ENCODE assay signal across 24 cellular contexts in the genomic region with DNA sequence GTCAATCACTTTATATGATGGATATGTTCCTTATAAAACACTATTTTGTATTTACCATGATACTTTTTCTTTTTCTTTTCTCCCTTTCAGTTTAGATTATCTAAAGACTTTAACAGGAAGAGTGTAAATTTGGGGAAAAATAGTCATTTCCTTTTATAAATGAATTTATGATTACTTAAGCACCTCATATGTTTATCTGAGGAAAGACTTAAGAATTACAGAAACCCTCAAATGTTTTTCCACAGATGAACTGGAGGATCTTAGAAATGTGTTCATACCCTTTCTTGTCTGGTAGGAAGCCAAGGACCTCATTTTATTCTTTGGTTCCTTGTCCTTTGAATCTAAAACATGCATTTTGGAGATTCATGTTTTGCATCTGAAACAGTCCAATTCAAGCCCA. TPM values are rescaled to one million over a fixed set of nuclear protein-coding genes. Genes with fewer than 3 reads are reported as not detected.
A peak's percentile ranks its signal among the peaks of the same experiment; 100 is the strongest.
DNase-seq lines count a peak whose midpoint lies in the region; ATAC-seq, FAIRE-seq and TF ChIP-seq lines count a peak whose summit lies in the region.
"Had no signal": no experiment of that assay in that cellular context is flagged by ENCODE, and none has a peak within 500 bp of the region (broad histone marks: within the 10 kb centered on the region; RNA-seq: fewer than 3 reads in every experiment).

No MANE protein-coding gene starts in this region.

- H3K9me3 ChIP-seq in left ventricle myocardium inferior (replicated peaks) (no peaks in the 10 kb centered on the region), kidney (ENCODE audit: control insufficient read depth in 1 of 2, low read length in 2 of 2) (no peaks in the 10 kb centered on the region)
- H3K9me3 ChIP-seq: BE2C, MG63, SJSA1 had no signal

- intact Hi-C loops in left ventricle myocardium inferior (cut with micrococcal nuclease) = no loop called here
- intact Hi-C loops in Right ventricle myocardium inferior (cut with DNase I) = loop anchor here (10.0 kb wide), 1 partner anchor 47 kb away; no protein-coding TSS in a partner anchor
- intact Hi-C loops in kidney (cut with DNase I) = no loop called here

- H3K27ac ChIP-seq in left ventricle myocardium inferior (replicated peaks) (peak overlapping the region; percentile 84), kidney (ENCODE audit: low read depth in 2 of 2, low read length in 2 of 2) (no peak overlapping the region)
- H3K27ac ChIP-seq: 22Rv1, PC-9 had no signal

- H3K9ac ChIP-seq in kidney (ENCODE audit: low read length in 2 of 2) = no peak overlapping the region

- H3K4me1 ChIP-seq in left ventricle myocardium inferior = peaks cover 96% of the 10 kb centered on the region
- H3K4me1 ChIP-seq in kidney (ENCODE audit: control insufficient read depth in 1 of 2, insufficient read depth in 1 of 2, low read depth in 1 of 2, low read length in 2 of 2) = peaks cover 0 to 2% of the 10 kb centered on the region in 2 donors
- H3K4me1 ChIP-seq: BE2C had no signal

- FAIRE-seq in kidney (lab: Jason Lieb, UNC) = peak; percentile 58
- FAIRE-seq: GM18507, H54, HepG2, K562 had no signal

- no peak for DNase-seq in left ventricle myocardium inferior
- no peak for DNase-seq in Right ventricle myocardium inferior (ENCODE audit: missing footprints)
- DNase-seq in dermis blood vessel endothelial cell = peak; percentile 63
- DNase-seq in kidney = no peak
- no peak for DNase-seq in DMS153 treated with DMSO at 0.1 percent for 48 hours (lab: John Stamatoyannopoulos, UW; ENCODE audit: unreplicated experiment)
- no peak for DNase-seq in HPDE6-E6E7 (ENCODE audit: extremely low spot score)
- DNase-seq in UCSD-AML1 (lab: John Stamatoyannopoulos, UW; ENCODE audit: unreplicated experiment) = no peak
- DNase-seq in kidney glomerular epithelial cell (lab: John Stamatoyannopoulos, UW) = no peak
- DNase-seq: ACHN, BE2C, Calu3, DMS153, MG63, NCI-H2029, NCI-H2227 treated with DMSO at 0.1 percent for 48 hours, NCI-H526 treated with DMSO at 0.1 percent for 48 hours, PC-9, Right ventricle myocardium superior had no signal

- H3K36me3 ChIP-seq in left ventricle myocardium inferior (peaks cover 16% of the 10 kb centered on the region), kidney (ENCODE audit: control insufficient read depth in 1 of 2, insufficient read depth in 2 of 2, low read length in 2 of 2) (no peaks in the 10 kb centered on the region)
- H3K36me3 ChIP-seq: BE2C, MG63, SJSA1 had no signal

- no peak for ATAC-seq in Right ventricle myocardium inferior
- ATAC-seq: HepG2, K562 had no signal

- H3K27me3 ChIP-seq in left ventricle myocardium inferior (ENCODE audit: low read depth) = no peaks in the 10 kb centered on the region
- H3K27me3 ChIP-seq: BE2C, MG63, SJSA1 had no signal

- TF ChIP-seq CTCF in left ventricle myocardium inferior (IDR thresholded peaks at IDR 0.05; ENCODE audit: borderline replicate concordance) (no peak), kidney (IDR thresholded peaks at IDR 0.05; ENCODE audit: borderline replicate concordance, extremely low read depth, insufficient read depth) (no peak)

- H3K4me3 ChIP-seq in left ventricle myocardium inferior (no peak overlapping the region), kidney (ENCODE audit: low read length in 2 of 2) (no peak overlapping the region)
- H3K4me3 ChIP-seq: K562, MG63, PC-9, SJSA1 had no signal

RNA-seq across cellular contexts. Expression of gene MAPRE2, which starts 36.7 kb away (rescaled TPM):
- total RNA-seq in left ventricle myocardium inferior (120 TPM), Right ventricle myocardium inferior (112 TPM), dermis blood vessel endothelial cell (29.8 and 35.8 TPM in 2 replicates), kidney (30.2 TPM)
- 15.2 TPM for polyA plus RNA-seq in kidney (ENCODE audit: insufficient read depth, low read depth, low replicate concordance)
